In the genomic region with DNA sequence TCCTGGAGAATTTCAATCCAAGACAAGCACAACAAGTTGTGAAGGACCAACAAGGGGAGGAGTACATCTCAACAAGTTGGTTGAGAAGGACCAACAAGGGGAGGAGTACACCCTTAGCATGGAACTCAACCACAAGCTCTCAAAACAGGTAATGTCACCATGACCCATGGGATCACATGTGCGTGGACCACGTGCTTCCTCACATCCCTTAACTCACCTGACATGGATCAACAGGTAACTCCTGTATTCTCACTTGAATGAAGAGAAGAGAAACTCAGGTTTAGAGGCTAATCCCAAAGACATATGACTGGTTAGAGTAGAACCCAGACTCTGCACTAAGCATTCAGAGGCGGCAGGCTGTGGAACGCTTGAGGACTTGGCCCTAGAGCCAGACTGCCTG, we compare ENCODE assay signal across 30 cellular contexts. TPM values are rescaled to one million over a fixed set of nuclear protein-coding genes. Genes with fewer than 3 reads are reported as not detected.
DNase-seq lines count a peak whose midpoint lies in the region; ATAC-seq, FAIRE-seq and TF ChIP-seq lines count a peak whose summit lies in the region.
"Had no signal": no experiment of that assay in that cellular context is flagged by ENCODE, and none has a peak within 500 bp of the region (broad histone marks: within the 10 kb centered on the region; RNA-seq: fewer than 3 reads in every experiment).

No MANE protein-coding gene starts in this region.

- no peak for DNase-seq in T-helper 1 cell
- no peak for DNase-seq in CD8-positive, alpha-beta memory T cell
- DNase-seq in bronchial epithelial cell (ENCODE audit: low read depth): no peak
- no peak for DNase-seq in naive thymus-derived CD8-positive, alpha-beta T cell
- no peak for DNase-seq in NCI-H187 treated with DMSO at 0.1 percent for 48 hours (lab: John Stamatoyannopoulos, UW)
- no peak for DNase-seq in activated effector memory CD4-positive, alpha-beta T cell treated with anti-CD3 and anti-CD28 coated beads, Interleukin-2, amount 50 U/mL, for 16 hours
- DNase-seq: activated B cell treated with CpG ODN at 0.5 μM for 24 hours; activated CD8-positive, alpha-beta memory T cell treated with anti-CD3 and anti-CD28 coated beads, Interleukin-2, amount 50 U/mL, for 48 hours; anterior cingulate cortex; C1 segment of cervical spinal cord; colonic mucosa; effector CD8-positive, alpha-beta T cell; erythroblast; glutamatergic neuron; GM23248; left lung; mesenchymal stem cell; NCI-H1048; NCI-H510A; RPMI8226 had no signal

- no peak overlapping the region for H3K4me3 Mint-ChIP-seq in T-helper 1 cell treated with Interleukin-12 subunit alpha and Interleukin-12 subunit beta and Interleukin-4 antibody, amounts not matched to agents 30 μg/mL and 1 μg/mL, for 36 hours
- peak overlapping the region in 3 of 7 donors; percentile 27 to 79 (median 79) for H3K4me3 Mint-ChIP-seq in CD8-positive, alpha-beta memory T cell
- peak overlapping the region in 1 of 10 donors; percentile 41 for H3K4me3 Mint-ChIP-seq in naive thymus-derived CD8-positive, alpha-beta T cell
- H3K4me3 Mint-ChIP-seq: activated B cell treated with CpG ODN at 0.5 μM for 24 hours; activated naive CD8-positive, alpha-beta T cell; type B pancreatic cell had no signal

- peak overlapping the region; percentile 33 for H3K27ac Mint-ChIP-seq in T-helper 1 cell treated with Interleukin-12 subunit alpha and Interleukin-12 subunit beta and Interleukin-4 antibody, amounts not matched to agents 30 μg/mL and 1 μg/mL, for 36 hours
- peak overlapping the region; percentile 12 to 97 (median 90) for H3K27ac Mint-ChIP-seq in CD8-positive, alpha-beta memory T cell
- peak overlapping the region in 8 of 10 donors; percentile 9 to 72 (median 34) for H3K27ac Mint-ChIP-seq in naive thymus-derived CD8-positive, alpha-beta T cell
- H3K27ac Mint-ChIP-seq: activated B cell treated with CpG ODN at 0.5 μM for 24 hours; activated T-helper 2 cell treated with anti-CD3 and anti-CD28 coated beads, Interferon-gamma antibody, Interleukin-2, Interleukin-4, amounts not matched to agents 10 μg/mL and 5 μg/mL and 100 μg/mL, durations not matched to agents 14 hours and 24 hours and 36 hours; type B pancreatic cell had no signal

- TF ChIP-seq CTCF in bronchial epithelial cell (IDR thresholded peaks at IDR 0.05; ENCODE audit: insufficient read depth, low read length, severe bottlenecking): no peak

- H3K27me3 ChIP-seq in CD8-positive, alpha-beta memory T cell (ENCODE audit: insufficient read depth, low read length, poor library complexity, severe bottlenecking): no peaks in the 10 kb centered on the region
- H3K27me3 ChIP-seq in bronchial epithelial cell (ENCODE audit: control insufficient read depth, insufficient read depth, low read length): no peaks in the 10 kb centered on the region
- H3K27me3 ChIP-seq: colonic mucosa, left lung, neutrophil, SJSA1 had no signal

- CTCF ChIA-PET in CD8-positive, alpha-beta memory T cell (lab: Charles Lee): interaction anchor here (1.0 to 2.2 kb wide), 2 partner anchors 13 to 446 kb away, joined by 3 to 5 read pairs; no protein-coding TSS in a partner anchor

- FAIRE-seq in bronchial epithelial cell (lab: Jason Lieb, UNC): peak; percentile 85

- H3K4me1 Mint-ChIP-seq in T-helper 1 cell treated with Interleukin-12 subunit alpha and Interleukin-12 subunit beta and Interleukin-4 antibody, amounts not matched to agents 30 μg/mL and 1 μg/mL, for 36 hours (ENCODE audit: low read depth): peaks cover 68% of the 10 kb centered on the region
- peaks cover 67 to 94% (median 83%) of the 10 kb centered on the region in 3 donors for H3K4me1 Mint-ChIP-seq in CD8-positive, alpha-beta memory T cell
- H3K4me1 Mint-ChIP-seq in naive thymus-derived CD8-positive, alpha-beta T cell: peaks cover 31 to 85% (median 69%) of the 10 kb centered on the region in 4 donors

- peaks cover 44% of the 10 kb centered on the region for H3K4me1 ChIP-seq in CD8-positive, alpha-beta memory T cell (ENCODE audit: insufficient read depth, low read length)
- H3K4me1 ChIP-seq: SJSA1 had no signal

- H3K9me3 ChIP-seq in CD8-positive, alpha-beta memory T cell (ENCODE audit: low read length): no peaks in the 10 kb centered on the region
- H3K9me3 ChIP-seq: colonic mucosa, neutrophil, SJSA1 had no signal

- no peak overlapping the region for H3K4me3 ChIP-seq in CD8-positive, alpha-beta memory T cell (ENCODE audit: low read length)
- H3K4me3 ChIP-seq in bronchial epithelial cell (ENCODE audit: low read depth, low read length): no peak overlapping the region
- H3K4me3 ChIP-seq: cardiac muscle cell, colonic mucosa, GM23248, left lung, SJSA1 had no signal

- POLR2A ChIA-PET in CD8-positive, alpha-beta memory T cell (lab: Charles Lee): no interaction called here
- POLR2A ChIA-PET in naive thymus-derived CD8-positive, alpha-beta T cell (lab: Charles Lee): no interaction called here

- peaks cover 5% of the 10 kb centered on the region for H3K36me3 ChIP-seq in CD8-positive, alpha-beta memory T cell (ENCODE audit: insufficient read depth, low read length)
- no peaks in the 10 kb centered on the region for H3K36me3 ChIP-seq in bronchial epithelial cell (ENCODE audit: control insufficient read depth, insufficient read depth, low read length)
- H3K36me3 ChIP-seq: cardiac muscle cell, colonic mucosa, left lung, SJSA1 had no signal

- no peaks in the 10 kb centered on the region for H3K27me3 Mint-ChIP-seq in T-helper 1 cell treated with Interleukin-12 subunit alpha and Interleukin-12 subunit beta and Interleukin-4 antibody, amounts not matched to agents 30 μg/mL and 1 μg/mL, for 36 hours (ENCODE audit: low read depth)
- H3K27me3 Mint-ChIP-seq in CD8-positive, alpha-beta memory T cell: no peaks in the 10 kb centered on the region
- H3K27me3 Mint-ChIP-seq in naive thymus-derived CD8-positive, alpha-beta T cell: no peaks in the 10 kb centered on the region
- H3K27me3 Mint-ChIP-seq: activated B cell treated with CpG ODN at 0.5 μM for 24 hours; activated naive CD8-positive, alpha-beta T cell had no signal

- no peak for ATAC-seq in naive thymus-derived CD8-positive, alpha-beta T cell
- no peak for ATAC-seq in GM21526 (IDR thresholded peaks at IDR 0.05; ENCODE audit: low FRiP score, unreplicated experiment)
- ATAC-seq: left lung, sciatic nerve had no signal

- no peaks in the 10 kb centered on the region for H3K9me3 Mint-ChIP-seq in T-helper 1 cell treated with Interleukin-12 subunit alpha and Interleukin-12 subunit beta and Interleukin-4 antibody, amounts not matched to agents 30 μg/mL and 1 μg/mL, for 36 hours
- H3K9me3 Mint-ChIP-seq in CD8-positive, alpha-beta memory T cell: no peaks in the 10 kb centered on the region
- peaks cover 0 to 2% (median 0%) of the 10 kb centered on the region in 9 donors for H3K9me3 Mint-ChIP-seq in naive thymus-derived CD8-positive, alpha-beta T cell
- H3K9me3 Mint-ChIP-seq: activated B cell treated with CpG ODN at 0.5 μM for 24 hours, type B pancreatic cell had no signal

- no peak overlapping the region for H3K27ac ChIP-seq in CD8-positive, alpha-beta memory T cell (ENCODE audit: low read depth, low read length)
- H3K27ac ChIP-seq: 22Rv1, cardiac muscle cell, GM23248, left lung, neutrophil, SJSA1 had no signal

- H3K36me3 Mint-ChIP-seq in T-helper 1 cell treated with Interleukin-12 subunit alpha and Interleukin-12 subunit beta and Interleukin-4 antibody, amounts not matched to agents 30 μg/mL and 1 μg/mL, for 36 hours (ENCODE audit: low read depth): peaks cover 55% of the 10 kb centered on the region
- H3K36me3 Mint-ChIP-seq in CD8-positive, alpha-beta memory T cell: peaks cover 19 to 51% (median 25%) of the 10 kb centered on the region in 3 donors
- peaks cover 0 to 37% (median 21%) of the 10 kb centered on the region in 3 donors for H3K36me3 Mint-ChIP-seq in naive thymus-derived CD8-positive, alpha-beta T cell

RNA-seq across cellular contexts. Expression of gene CRACR2A, which starts 6.2 kb away (rescaled TPM):
- 10 to 100 TPM; 27.3 to 27.9 TPM for total RNA-seq in CD8-positive, alpha-beta memory T cell
- 23.3 TPM for polyA plus RNA-seq in CD8-positive, alpha-beta memory T cell
- total RNA-seq in bronchial epithelial cell: 0.77 and 1.1 TPM in 2 replicates
- 10 to 100 TPM; 25.3 to 26.3 TPM for total RNA-seq in naive thymus-derived CD8-positive, alpha-beta T cell
- 10 to 100 TPM in 2 of 3 donors, 1 to 10 TPM in 1; 7.7 to 17.2 (median 16.3) TPM for polyA plus RNA-seq in naive thymus-derived CD8-positive, alpha-beta T cell
- polyA plus RNA-seq: cardiac muscle cell had no signal

Comparison
In these comparisons a context has a peak if more than half of its experiments do, and no peak if none do; other contexts are left out.
1. H3K27ac Mint-ChIP-seq: peak in every context shown above with its lines; median percentile 90 in CD8-positive, alpha-beta memory T cell; 34 in naive thymus-derived CD8-positive, alpha-beta T cell; 33 in T-helper 1 cell treated with Interleukin-12 subunit alpha and Interleukin-12 subunit beta and Interleukin-4 antibody, amounts not matched to agents 30 μg/mL and 1 μg/mL, for 36 hours.
2. RNA of gene CRACR2A, which starts 6.2 kb away (total RNA-seq): 27.3 to 27.9 TPM in CD8-positive, alpha-beta memory T cell and 25.3 to 26.3 TPM in naive thymus-derived CD8-positive, alpha-beta T cell; 0.77 to 1.1 TPM in bronchial epithelial cell; every median in the first group is over 10 times any median in the second.